In genomic region chr9:100933656-100934055, GRCh38 we compare ENCODE assay signal across 24 cellular contexts.
DNase-seq lines count a peak whose midpoint lies in the region; ATAC-seq and TF ChIP-seq lines count a peak whose summit lies in the region.
"Had no signal": no experiment of that assay in that cellular context is flagged by ENCODE, and none has a peak within 500 bp of the region (broad histone marks: within the 10 kb centered on the region; RNA-seq: fewer than 3 reads in every experiment).

No MANE protein-coding gene starts in this region.

- H3K36me3 ChIP-seq in MG63 (no peaks in the 10 kb centered on the region), mammary epithelial cell (ENCODE audit: insufficient read depth, low read length) (no peaks in the 10 kb centered on the region), kidney epithelial cell (ENCODE audit: control insufficient read depth, insufficient read depth, low read length) (no peaks in the 10 kb centered on the region)
- H3K36me3 ChIP-seq: gastroesophageal sphincter, spleen, thoracic aorta had no signal

- no peak overlapping the region for H3K4me2 ChIP-seq in mammary epithelial cell (ENCODE audit: insufficient read depth, low read depth, low read length)

- H3K9me3 ChIP-seq in MG63 (no peaks in the 10 kb centered on the region; the same call in none of the 2 replicates), mammary epithelial cell (replicated peaks; ENCODE audit: insufficient read depth, low read length) (no peaks in the 10 kb centered on the region)
- H3K9me3 ChIP-seq: thoracic aorta had no signal

- TF ChIP-seq CTCF in mammary epithelial cell (conservative IDR thresholded peaks at IDR 0.05 in 1 of 2, IDR thresholded peaks at IDR 0.05 in 1 of 2; ENCODE audit: extremely low read depth in 1 of 2, insufficient read depth in 1 of 2, low read depth in 1 of 2, low read length in 2 of 2) (no peak), kidney epithelial cell (IDR thresholded peaks at IDR 0.05; ENCODE audit: insufficient read depth, low read length, poor library complexity, severe bottlenecking) (no peak), GM20000 (IDR thresholded peaks at IDR 0.05; ENCODE audit: extremely low read depth, missing control alignments) (no peak)

- no TSS peak for BruUV-seq in mammary epithelial cell (replicated peaks; lab: Mats Ljungman, UMichigan)

- no peaks in the 10 kb centered on the region for H4K20me1 ChIP-seq in mammary epithelial cell (ENCODE audit: insufficient read depth, low read length)

- H2AFZ ChIP-seq in mammary epithelial cell (ENCODE audit: low read depth, low read length), result no peak overlapping the region

- intact Hi-C loops in mammary epithelial cell (cut with micrococcal nuclease), result no loop called here

- 0% methylated on average over 2 of the region's 2 CpGs for WGBS in mammary epithelial cell (ENCODE audit: low coverage, missing lambda C conversion rate)

- H3K79me2 ChIP-seq in mammary epithelial cell (ENCODE audit: insufficient read depth, low read length), result no peaks in the 10 kb centered on the region

- no peak overlapping the region for H3K9ac ChIP-seq in mammary epithelial cell (ENCODE audit: insufficient read depth, low read length)

- dilution Hi-C loops in mammary epithelial cell (cut with HindIII; ENCODE audit: low sequenced_read_pairs), result no loop called here

- DNase-seq in ELR (ENCODE audit: low read depth) (peak; percentile 26), MG63 (peak; percentile 14), mammary epithelial cell (peak; percentile 61), kidney epithelial cell (ENCODE audit: low read depth) (peak; percentile 23), hippocampal formation (lab: John Stamatoyannopoulos, UW) (no peak), C1 segment of cervical spinal cord (lab: John Stamatoyannopoulos, UW) (no peak), GM20000 (ENCODE audit: low spot score) (no peak)
- DNase-seq: activated CD4-positive, alpha-beta T cell treated with anti-CD3 and anti-CD28 coated beads, Interleukin-2, amount 50 U/mL, for 4 hours; activated effector memory CD4-positive, alpha-beta T cell treated with Interleukin-2 at 50 U/mL for 16 hours; activated naive CD8-positive, alpha-beta T cell treated with anti-CD3 and anti-CD28 coated beads, Interleukin-2, amount 50 U/mL, for 24 hours; CD4-positive, alpha-beta T cell; DMS53; NCI-H1417 treated with DMSO at 0.1 percent for 48 hours; NCI-H524; occipital lobe; retina; spleen; stimulated activated CD4-positive, alpha-beta T cell treated with anti-CD3 and anti-CD28 coated beads, Interleukin-4, amount 100 ng/mL, for 1 hour; stimulated activated naive CD4-positive, alpha-beta T cell treated with Interleukin-2 at 50 U/mL for 16 hours had no signal

- ATAC-seq in GM18870 (IDR thresholded peaks at IDR 0.05; ENCODE audit: unreplicated experiment), result no peak
- ATAC-seq: activated naive CD8-positive, alpha-beta T cell treated with anti-CD3 and anti-CD28 coated beads, Interleukin-2, amount 50 U/mL, for 24 hours; gastroesophageal sphincter; SK-N-SH treated with all-trans-retinoic acid at 6 μM for 48 hours had no signal

- H3K27me3 ChIP-seq in MG63, result no peaks in the 10 kb centered on the region
- no peaks in the 10 kb centered on the region for H3K27me3 ChIP-seq in mammary epithelial cell (ENCODE audit: insufficient read depth, low read length)
- H3K27me3 ChIP-seq in kidney epithelial cell (ENCODE audit: control insufficient read depth, insufficient read depth, low read length), result no peaks in the 10 kb centered on the region
- H3K27me3 ChIP-seq: gastroesophageal sphincter, spleen had no signal

- H3K4me1 ChIP-seq in mammary epithelial cell (ENCODE audit: insufficient read depth, low read length), result no peaks in the 10 kb centered on the region
- H3K4me1 ChIP-seq: gastroesophageal sphincter, spleen had no signal

- no peak overlapping the region for H3K27ac ChIP-seq in mammary epithelial cell (ENCODE audit: insufficient read depth, low read depth, low read length)
- H3K27ac ChIP-seq: gastroesophageal sphincter, RWPE1, spleen, thoracic aorta had no signal

- H3K4me3 ChIP-seq in MG63 (no peak overlapping the region), mammary epithelial cell (replicated peaks in 1 of 3; ENCODE audit: insufficient read depth in 1 of 3, low read depth in 2 of 3, low read length in 3 of 3) (no peak overlapping the region), kidney epithelial cell (ENCODE audit: low read depth, low read length) (no peak overlapping the region)
- H3K4me3 ChIP-seq: gastroesophageal sphincter, spleen, thoracic aorta had no signal

- CTCF ChIA-PET in mammary epithelial cell (lab: Charles Lee; ENCODE audit: low non-redundant PET), result no interaction called here

- in situ Hi-C loops in mammary epithelial cell (cut with MboI; ENCODE audit: low sequenced_read_pairs in 2 of 2), result no loop called here

Comparison
In these comparisons a context has a peak if more than half of its experiments do, and no peak if none do; other contexts are left out.
1. DNase-seq: peak in ELR (single experiment), MG63 (single experiment), mammary epithelial cell (single experiment) and kidney epithelial cell (single experiment); none in hippocampal formation (0 of 2), C1 segment of cervical spinal cord (0 of 14) and GM20000 (single experiment).